Comparison of ENCODE assay signal across 8 cellular contexts in genomic region chr10:97428572-97428981, GRCh38. TPM values are rescaled to one million over a fixed set of nuclear protein-coding genes. Genes with fewer than 3 reads are reported as not detected.
DNase-seq lines count a peak whose midpoint lies in the region; ATAC-seq and TF ChIP-seq lines count a peak whose summit lies in the region.

No MANE protein-coding gene starts in this region.

- H3K36me3 Mint-ChIP-seq in activated naive CD4-positive, alpha-beta T cell treated with anti-CD3 and anti-CD28 coated beads for 36 hours (ENCODE audit: low read depth): peaks cover 63% of the 10 kb centered on the region
- peaks cover 46% of the 10 kb centered on the region for H3K36me3 Mint-ChIP-seq in activated B cell treated with CpG ODN at 0.5 μM for 24 hours (ENCODE audit: low read depth)

- H3K4me1 Mint-ChIP-seq in activated naive CD4-positive, alpha-beta T cell treated with anti-CD3 and anti-CD28 coated beads for 36 hours (ENCODE audit: low read depth): peaks cover 36% of the 10 kb centered on the region
- H3K4me1 Mint-ChIP-seq in activated B cell treated with CpG ODN at 0.5 μM for 24 hours: peaks cover 36% of the 10 kb centered on the region

- H3K27me3 Mint-ChIP-seq in activated naive CD4-positive, alpha-beta T cell treated with anti-CD3 and anti-CD28 coated beads for 36 hours (ENCODE audit: low read depth): no peaks in the 10 kb centered on the region
- H3K27me3 Mint-ChIP-seq in activated B cell treated with CpG ODN at 0.5 μM for 24 hours: no peaks in the 10 kb centered on the region

- H3K4me3 ChIP-seq in fibroblast of mammary gland (ENCODE audit: control insufficient read depth, low read depth, low read length) (peak overlapping the region; percentile 73), suprapubic skin (peak overlapping the region; percentile 87)

- H3K4me1 ChIP-seq in suprapubic skin: peaks cover 36% of the 10 kb centered on the region

- 23% methylated on average over 4 of the region's 4 CpGs for WGBS in suprapubic skin

- H3K27me3 ChIP-seq in suprapubic skin: no peaks in the 10 kb centered on the region

- no peak for ATAC-seq in activated B cell treated with CpG ODN at 0.5 μM for 24 hours (ENCODE audit: low read depth)
- ATAC-seq in HG03175 (IDR thresholded peaks at IDR 0.05; ENCODE audit: unreplicated experiment): no peak

- intact Hi-C loops in activated naive CD4-positive, alpha-beta T cell treated with anti-CD3 and anti-CD28 coated beads for 36 hours (cut with micrococcal nuclease): loop anchor here (1.0 to 5.0 kb wide), 3 partner anchors 18 to 841 kb away; partner anchors contain the start of genes EXOSC1, TM9SF3 and ZDHHC16
- intact Hi-C loops in activated B cell treated with CpG ODN at 0.5 μM for 24 hours (cut with micrococcal nuclease) (loop anchor here (10.0 kb wide), 1 partner anchor 724 kb away; no protein-coding TSS in a partner anchor), posterior vena cava (cut with DNase I) (no loop called here)

- DNase-seq in activated naive CD4-positive, alpha-beta T cell treated with anti-CD3 and anti-CD28 coated beads for 36 hours: peak; percentile 45
- DNase-seq in activated naive CD4-positive, alpha-beta T cell (lab: John Stamatoyannopoulos, UW): no peak
- no peak for DNase-seq in activated B cell treated with CpG ODN at 0.5 μM for 24 hours
- DNase-seq in fibroblast of mammary gland (ENCODE audit: low read depth): peak; percentile 52
- DNase-seq in suprapubic skin (ENCODE audit: low spot score in 2 of 2): no peak
- no peak for DNase-seq in posterior vena cava (ENCODE audit: low spot score)
- DNase-seq in T1000 (lab: John Stamatoyannopoulos, UW): no peak

- TF ChIP-seq CTCF in activated B cell treated with CpG ODN at 0.5 μM for 24 hours (IDR thresholded peaks at IDR 0.05): no peak
- TF ChIP-seq CTCF in fibroblast of mammary gland (conservative IDR thresholded peaks at IDR 0.05; ENCODE audit: control insufficient read depth, insufficient read depth, low read depth, low read length): no peak
- no peak for TF ChIP-seq CTCF in suprapubic skin (IDR thresholded peaks at IDR 0.05)

- H3K27ac Mint-ChIP-seq in activated naive CD4-positive, alpha-beta T cell treated with anti-CD3 and anti-CD28 coated beads for 36 hours: peak overlapping the region; percentile 97
- H3K27ac Mint-ChIP-seq in activated B cell treated with CpG ODN at 0.5 μM for 24 hours: peak overlapping the region; percentile 61

- POLR2A ChIA-PET in activated B cell treated with CpG ODN at 0.5 μM for 24 hours (lab: Charles Lee): no interaction called here

- peak overlapping the region; percentile 88 for H3K4me3 Mint-ChIP-seq in activated naive CD4-positive, alpha-beta T cell treated with anti-CD3 and anti-CD28 coated beads for 36 hours
- H3K4me3 Mint-ChIP-seq in activated B cell treated with CpG ODN at 0.5 μM for 24 hours: no peak overlapping the region

- TF ChIP-seq EP300 in suprapubic skin (IDR thresholded peaks at IDR 0.05): no peak

- no peak for TF ChIP-seq POLR2A in suprapubic skin (IDR thresholded peaks at IDR 0.05)

- H3K27ac ChIP-seq in suprapubic skin: peak overlapping the region; percentile 95

- peaks cover 27% of the 10 kb centered on the region for H3K36me3 ChIP-seq in suprapubic skin

- no peaks in the 10 kb centered on the region for H3K9me3 Mint-ChIP-seq in activated naive CD4-positive, alpha-beta T cell treated with anti-CD3 and anti-CD28 coated beads for 36 hours
- H3K9me3 Mint-ChIP-seq in activated B cell treated with CpG ODN at 0.5 μM for 24 hours: no peaks in the 10 kb centered on the region

- CTCF ChIA-PET in activated naive CD4-positive, alpha-beta T cell treated with anti-CD3 and anti-CD28 coated beads for 36 hours (lab: Charles Lee): interaction anchor here (0.6 to 3.5 kb wide), 6 partner anchors 8 to 36 kb away, joined by 3 to 16 read pairs (median 5); partner anchors contain the start of gene RRP12
- CTCF ChIA-PET in activated B cell treated with CpG ODN at 0.5 μM for 24 hours (lab: Charles Lee): no interaction called here

- no peaks in the 10 kb centered on the region for H3K9me3 ChIP-seq in suprapubic skin

RNA-seq across cellular contexts. Expression of gene PGAM1, which starts 2.6 kb away (rescaled TPM):
- 1,000 to 10,000 TPM; 1,371 to 1,393 TPM for total RNA-seq in activated naive CD4-positive, alpha-beta T cell treated with anti-CD3 and anti-CD28 coated beads for 36 hours
- total RNA-seq in activated B cell treated with CpG ODN at 0.5 μM for 24 hours: 162 and 166 TPM in 2 replicates
- total RNA-seq in suprapubic skin: 100 to 1,000 TPM; 106 to 238 (median 209) TPM
- 100 to 1,000 TPM; 153 to 171 TPM for total RNA-seq in posterior vena cava

RNA-seq across cellular contexts. Expression of gene EXOSC1, which starts 17.2 kb away (rescaled TPM):
- 10 to 100 TPM; 54.9 to 64.0 TPM for total RNA-seq in activated naive CD4-positive, alpha-beta T cell treated with anti-CD3 and anti-CD28 coated beads for 36 hours
- 47.4 and 53.8 TPM in 2 replicates for total RNA-seq in activated B cell treated with CpG ODN at 0.5 μM for 24 hours
- 10 to 100 TPM; 24.0 to 35.1 (median 28.5) TPM for total RNA-seq in suprapubic skin
- 10 to 100 TPM; 22.3 to 28.6 TPM for total RNA-seq in posterior vena cava

RNA-seq across cellular contexts. Expression of gene ZDHHC16, which starts 17.4 kb away (rescaled TPM):
- 10 to 100 TPM; 20.7 to 26.5 TPM for total RNA-seq in activated naive CD4-positive, alpha-beta T cell treated with anti-CD3 and anti-CD28 coated beads for 36 hours
- total RNA-seq in activated B cell treated with CpG ODN at 0.5 μM for 24 hours: 39.0 and 40.6 TPM in 2 replicates
- 10 to 100 TPM; 24.5 to 35.8 (median 28.2) TPM for total RNA-seq in suprapubic skin
- total RNA-seq in posterior vena cava: 10 to 100 TPM; 21.5 to 24.8 TPM

RNA-seq across cellular contexts. Expression of gene RRP12, which starts 27.4 kb away (rescaled TPM):
- total RNA-seq in activated naive CD4-positive, alpha-beta T cell treated with anti-CD3 and anti-CD28 coated beads for 36 hours: 10 to 100 TPM; 51.0 to 55.2 TPM
- total RNA-seq in activated B cell treated with CpG ODN at 0.5 μM for 24 hours: 61.8 and 62.6 TPM in 2 replicates
- total RNA-seq in suprapubic skin: 10 to 100 TPM; 24.5 to 49.3 (median 48.6) TPM
- 10 to 100 TPM; 16.7 to 25.9 TPM for total RNA-seq in posterior vena cava

Comparison
In these comparisons a context has a peak if more than half of its experiments do, and no peak if none do; other contexts are left out.
1. DNase-seq: peak in activated naive CD4-positive, alpha-beta T cell treated with anti-CD3 and anti-CD28 coated beads for 36 hours (single experiment) and fibroblast of mammary gland (single experiment); none in activated naive CD4-positive, alpha-beta T cell (0 of 4), activated B cell treated with CpG ODN at 0.5 μM for 24 hours (single experiment), suprapubic skin (0 of 2), posterior vena cava (single experiment) and T1000 (single experiment).
2. intact Hi-C loops: an anchor here in activated naive CD4-positive, alpha-beta T cell treated with anti-CD3 and anti-CD28 coated beads for 36 hours (1.0 to 5.0 kb wide) and activated B cell treated with CpG ODN at 0.5 μM for 24 hours (10.0 kb wide); none called in posterior vena cava.